1 cellular context compared by ENCODE assay signal in the genomic region with DNA sequence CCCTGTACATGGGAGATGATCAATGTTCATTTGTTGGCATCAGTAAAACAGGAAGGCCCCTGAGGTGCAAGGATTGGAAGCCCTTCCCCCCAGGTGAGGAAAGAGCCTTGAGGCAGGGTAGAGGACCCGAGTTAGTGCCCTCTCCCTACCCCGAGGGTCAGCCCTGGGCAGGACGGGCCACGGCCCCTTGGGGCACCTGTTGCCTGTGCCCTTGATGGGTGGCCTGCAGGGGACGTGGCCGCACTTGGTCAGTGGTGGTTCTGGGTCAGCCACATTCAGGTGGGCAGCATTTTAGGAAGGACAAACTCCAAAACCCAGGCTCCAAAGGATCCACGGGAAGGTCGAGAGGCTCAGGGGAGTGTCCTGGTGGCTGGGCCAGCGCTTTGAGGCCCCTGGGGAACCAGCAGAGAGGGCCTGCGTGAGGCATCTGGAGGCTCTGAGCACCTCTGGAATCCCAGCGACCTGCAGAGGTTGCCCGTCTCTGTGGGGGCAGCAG.
TF ChIP-seq lines count a peak whose summit lies in the region.

No MANE protein-coding gene starts in this region.

TF ChIP-seq in HepG2, 621 proteins besides CTCF, POLR2A, EP300 and RAD21:
- 0 out of 2 replicates have a peak, but pooled peaks have one; percentile 41 for TF ChIP-seq HNRNPL (IDR thresholded peaks at IDR 0.05; ENCODE audit: low read depth, low read length)
- TF ChIP-seq GFI1 (CRISPR knock-in tag; IDR thresholded peaks at IDR 0.05; ENCODE audit: borderline replicate concordance), result no peak
- no peak for TF ChIP-seq NFATC3 (CRISPR knock-in tag; IDR thresholded peaks at IDR 0.05)
- TF ChIP-seq ZBTB34 (CRISPR knock-in tag; IDR thresholded peaks at IDR 0.05), result no peak
- TF ChIP-seq, protein P1, sequence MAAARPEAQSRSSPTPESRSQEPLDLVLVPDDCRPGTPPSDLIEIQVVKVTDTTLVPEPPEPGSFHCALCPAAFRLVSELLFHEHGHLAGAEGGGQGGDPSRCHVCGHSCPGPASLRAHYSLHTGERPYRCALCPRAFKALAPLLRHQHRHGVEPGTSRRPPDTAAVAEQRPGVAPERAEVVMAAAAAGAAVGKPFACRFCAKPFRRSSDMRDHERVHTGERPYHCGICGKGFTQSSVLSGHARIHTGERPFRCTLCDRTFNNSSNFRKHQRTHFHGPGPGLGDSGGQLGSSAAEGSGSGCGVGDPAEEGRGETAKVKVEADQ (CRISPR knock-in tag; IDR thresholded peaks at IDR 0.05; ENCODE audit: borderline replicate concordance), result no peak
- TF ChIP-seq ZNF687 (CRISPR knock-in tag; IDR thresholded peaks at IDR 0.05), result peak; percentile 9; the same call in 1 of the 2 replicates
- TF ChIP-seq ATF1 (CRISPR knock-in tag; IDR thresholded peaks at IDR 0.05), result no peak
- no peak for TF ChIP-seq CBX1 (IDR thresholded peaks at IDR 0.05; ENCODE audit: low read depth)
- no peak for TF ChIP-seq ZNF577 (CRISPR knock-in tag; IDR thresholded peaks at IDR 0.05; ENCODE audit: borderline replicate concordance, low read depth)
- TF ChIP-seq SAFB2 (CRISPR knock-in tag; IDR thresholded peaks at IDR 0.05; ENCODE audit: borderline replicate concordance, low read depth), result no peak
- TF ChIP-seq FOXO4 (CRISPR knock-in tag; conservative IDR thresholded peaks at IDR 0.05), result no peak
- TF ChIP-seq ZNF503 (CRISPR knock-in tag; IDR thresholded peaks at IDR 0.05), result no peak
- no peak for TF ChIP-seq CENPT (CRISPR knock-in tag; IDR thresholded peaks at IDR 0.05; ENCODE audit: low read depth)
- TF ChIP-seq ZNF580 (CRISPR knock-in tag; IDR thresholded peaks at IDR 0.05; ENCODE audit: borderline replicate concordance, low read depth), result no peak
- no peak for TF ChIP-seq ZNF749 (CRISPR knock-in tag; IDR thresholded peaks at IDR 0.05; ENCODE audit: borderline replicate concordance)
- TF ChIP-seq, protein P2, sequence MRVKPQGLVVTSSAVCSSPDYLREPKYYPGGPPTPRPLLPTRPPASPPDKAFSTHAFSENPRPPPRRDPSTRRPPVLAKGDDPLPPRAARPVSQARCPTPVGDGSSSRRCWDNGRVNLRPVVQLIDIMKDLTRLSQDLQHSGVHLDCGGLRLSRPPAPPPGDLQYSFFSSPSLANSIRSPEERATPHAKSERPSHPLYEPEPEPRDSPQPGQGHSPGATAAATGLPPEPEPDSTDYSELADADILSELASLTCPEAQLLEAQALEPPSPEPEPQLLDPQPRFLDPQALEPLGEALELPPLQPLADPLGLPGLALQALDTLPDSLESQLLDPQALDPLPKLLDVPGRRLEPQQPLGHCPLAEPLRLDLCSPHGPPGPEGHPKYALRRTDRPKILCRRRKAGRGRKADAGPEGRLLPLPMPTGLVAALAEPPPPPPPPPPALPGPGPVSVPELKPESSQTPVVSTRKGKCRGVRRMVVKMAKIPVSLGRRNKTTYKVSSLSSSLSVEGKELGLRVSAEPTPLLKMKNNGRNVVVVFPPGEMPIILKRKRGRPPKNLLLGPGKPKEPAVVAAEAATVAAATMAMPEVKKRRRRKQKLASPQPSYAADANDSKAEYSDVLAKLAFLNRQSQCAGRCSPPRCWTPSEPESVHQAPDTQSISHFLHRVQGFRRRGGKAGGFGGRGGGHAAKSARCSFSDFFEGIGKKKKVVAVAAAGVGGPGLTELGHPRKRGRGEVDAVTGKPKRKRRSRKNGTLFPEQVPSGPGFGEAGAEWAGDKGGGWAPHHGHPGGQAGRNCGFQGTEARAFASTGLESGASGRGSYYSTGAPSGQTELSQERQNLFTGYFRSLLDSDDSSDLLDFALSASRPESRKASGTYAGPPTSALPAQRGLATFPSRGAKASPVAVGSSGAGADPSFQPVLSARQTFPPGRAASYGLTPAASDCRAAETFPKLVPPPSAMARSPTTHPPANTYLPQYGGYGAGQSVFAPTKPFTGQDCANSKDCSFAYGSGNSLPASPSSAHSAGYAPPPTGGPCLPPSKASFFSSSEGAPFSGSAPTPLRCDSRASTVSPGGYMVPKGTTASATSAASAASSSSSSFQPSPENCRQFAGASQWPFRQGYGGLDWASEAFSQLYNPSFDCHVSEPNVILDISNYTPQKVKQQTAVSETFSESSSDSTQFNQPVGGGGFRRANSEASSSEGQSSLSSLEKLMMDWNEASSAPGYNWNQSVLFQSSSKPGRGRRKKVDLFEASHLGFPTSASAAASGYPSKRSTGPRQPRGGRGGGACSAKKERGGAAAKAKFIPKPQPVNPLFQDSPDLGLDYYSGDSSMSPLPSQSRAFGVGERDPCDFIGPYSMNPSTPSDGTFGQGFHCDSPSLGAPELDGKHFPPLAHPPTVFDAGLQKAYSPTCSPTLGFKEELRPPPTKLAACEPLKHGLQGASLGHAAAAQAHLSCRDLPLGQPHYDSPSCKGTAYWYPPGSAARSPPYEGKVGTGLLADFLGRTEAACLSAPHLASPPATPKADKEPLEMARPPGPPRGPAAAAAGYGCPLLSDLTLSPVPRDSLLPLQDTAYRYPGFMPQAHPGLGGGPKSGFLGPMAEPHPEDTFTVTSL (CRISPR knock-in tag; IDR thresholded peaks at IDR 0.05; ENCODE audit: borderline replicate concordance), result no peak
